In genomic region chr13:95740071-95740767, GRCh38 we compare ENCODE assay signal across 6 cellular contexts.
DNase-seq lines count a peak whose midpoint lies in the region; ATAC-seq and TF ChIP-seq lines count a peak whose summit lies in the region.
"Not testable (repeated sequence)": the region's sequence is repeated elsewhere in the genome, so short reads cannot be mapped to it uniquely, and the experiment has no call there.

No MANE protein-coding gene starts in this region.

- not testable (repeated sequence) for H3K9me3 ChIP-seq in HEK293 (ENCODE audit: control insufficient read depth, insufficient read depth, low read depth, low read length); endodermal cell (ENCODE audit: control insufficient read depth, low read length)
- H3K9me3 ChIP-seq in NT2/D1 (ENCODE audit: insufficient read depth, low read length) = peaks cover 13% of the 10 kb centered on the region; the same call in 1 of the 2 replicates

- H3K4me2 ChIP-seq in GM23338 = 0 out of 2 replicates have a peak overlapping the region, but pooled peaks have one; percentile 55

- H3K27me3 ChIP-seq in GM23338 (ENCODE audit: insufficient read depth); NT2/D1 (ENCODE audit: insufficient read depth, insufficient read length); endodermal cell (ENCODE audit: control insufficient read depth, insufficient read depth, low read length, poor library complexity, severe bottlenecking): not testable (repeated sequence)

- H3K4me1 ChIP-seq in GM23338 (ENCODE audit: insufficient read depth); HEK293 (ENCODE audit: control insufficient read depth, insufficient read depth, low read length); NT2/D1 (ENCODE audit: insufficient read depth, insufficient read length); endodermal cell (ENCODE audit: control insufficient read depth, insufficient read depth, low read length): not testable (repeated sequence)

- H3K4me3 ChIP-seq in GM23338 = peak overlapping the region; percentile 35; the same call in 1 of the 2 replicates
- not testable (repeated sequence) for H3K4me3 ChIP-seq in HEK293 (ENCODE audit: low read depth, low read length)
- H3K4me3 ChIP-seq in NT2/D1 (ENCODE audit: insufficient read length, low read depth) = peak overlapping the region; percentile 21
- peak overlapping the region; percentile 61 for H3K4me3 ChIP-seq in endodermal cell (ENCODE audit: low read length)

- not testable (repeated sequence) for ATAC-seq in GM23338

- POLR2A ChIA-PET in HEK293 (lab: Yijun Ruan, JAX) = not testable (repeated sequence)

- H3K9me3 Mint-ChIP-seq in GM23338 (peaks cover 12% of the 10 kb centered on the region; the same call in 2 of the 3 replicates), endodermal cell (peaks cover 18% of the 10 kb centered on the region), nephron progenitor cell (peaks cover 39% of the 10 kb centered on the region), progenitor cell of endocrine pancreas (ENCODE audit: low read depth) (peaks cover 14% of the 10 kb centered on the region)

- CTCF ChIA-PET in HEK293 (lab: Yijun Ruan, JAX) = interaction anchor here (0.8 kb wide), 1 partner anchor 35 kb away, joined by 3 read pairs; no protein-coding TSS in a partner anchor

- WGBS in endodermal cell (ENCODE audit: insufficient coverage in 1 of 2, insufficient read length in 1 of 2), 2 experiments = 8% methylated on average over 2 of the region's 32 CpGs; no CpG with 5 or more reads in 1 of the 2 experiments

- H3K27me3 Mint-ChIP-seq in GM23338 (ENCODE audit: insufficient read depth, low read depth, poor library complexity); endodermal cell (ENCODE audit: insufficient read depth); nephron progenitor cell (ENCODE audit: low read depth, poor library complexity); progenitor cell of endocrine pancreas: not testable (repeated sequence)

- not testable (repeated sequence) for H3K9me2 ChIP-seq in GM23338 (ENCODE audit: insufficient read depth)

- peaks cover 13% of the 10 kb centered on the region for H3K4me1 Mint-ChIP-seq in GM23338
- H3K4me1 Mint-ChIP-seq in endodermal cell; nephron progenitor cell; progenitor cell of endocrine pancreas (ENCODE audit: low read depth): not testable (repeated sequence)

- TF ChIP-seq CTCF in GM23338 (conservative IDR thresholded peaks at IDR 0.05; ENCODE audit: low read depth in 2 of 2); HEK293 (tag by site-specific recombination; IDR thresholded peaks at IDR 0.05); endodermal cell (conservative IDR thresholded peaks at IDR 0.05); nephron progenitor cell (IDR thresholded peaks at IDR 0.05); progenitor cell of endocrine pancreas (IDR thresholded peaks at IDR 0.05; ENCODE audit: unreplicated experiment): not testable (repeated sequence)

- not testable (repeated sequence) for H3F3A ChIP-seq in GM23338 (replicated peaks; ENCODE audit: low read depth)

- peaks cover 42% of the 10 kb centered on the region for H3K79me2 ChIP-seq in GM23338 (replicated peaks; ENCODE audit: insufficient read depth)

- H3K4me3 Mint-ChIP-seq in GM23338 (peak overlapping the region; percentile 39), endodermal cell (peak overlapping the region; percentile 57), nephron progenitor cell (peak overlapping the region; percentile 44), progenitor cell of endocrine pancreas (ENCODE audit: low read depth) (peak overlapping the region; percentile 71)

- not testable (repeated sequence) for H3K27ac Mint-ChIP-seq in GM23338, nephron progenitor cell
- H3K27ac Mint-ChIP-seq in endodermal cell (peak overlapping the region; percentile 17), progenitor cell of endocrine pancreas (peak overlapping the region; percentile 44)

- H4K20me1 ChIP-seq in GM23338 (replicated peaks; ENCODE audit: insufficient read depth) = not testable (repeated sequence)

- H2AFZ ChIP-seq in GM23338 = not testable (repeated sequence)

- H3K9ac ChIP-seq in NT2/D1 (ENCODE audit: insufficient read length, low read depth); endodermal cell (ENCODE audit: extremely low read depth, low read length, poor library complexity, severe bottlenecking): not testable (repeated sequence)

- not testable (repeated sequence) for DNase-seq in GM23338 (ENCODE audit: low spot score); NT2/D1 (ENCODE audit: low read depth, low spot score); endodermal cell; nephron progenitor cell; progenitor cell of endocrine pancreas (ENCODE audit: low spot score, unreplicated experiment)

- H3K36me3 Mint-ChIP-seq in GM23338 (ENCODE audit: low read depth) = peaks cover 18% of the 10 kb centered on the region
- not testable (repeated sequence) for H3K36me3 Mint-ChIP-seq in endodermal cell (ENCODE audit: low read depth); progenitor cell of endocrine pancreas (ENCODE audit: insufficient read depth)
- peaks cover 20% of the 10 kb centered on the region for H3K36me3 Mint-ChIP-seq in nephron progenitor cell (ENCODE audit: low read depth)

- H3K36me3 ChIP-seq in GM23338 (ENCODE audit: insufficient read depth); HEK293 (ENCODE audit: control insufficient read depth in 2 of 2, insufficient read depth in 1 of 2, low read length in 2 of 2); NT2/D1 (ENCODE audit: insufficient read depth, insufficient read length, low read length); endodermal cell (ENCODE audit: control insufficient read depth, insufficient read depth, low read length): not testable (repeated sequence)

- not testable (repeated sequence) for H3K27ac ChIP-seq in GM23338 (ENCODE audit: low read depth); HEK293 (ENCODE audit: extremely low read depth, low read depth, low read length); endodermal cell (ENCODE audit: low read depth, low read length)

TF ChIP-seq in HEK293, 187 proteins besides CTCF, POLR2A, EP300 and RAD21 (continues in another document):
- 0 out of 2 replicates have a peak, but pooled peaks have one; percentile 13 for TF ChIP-seq SP2 (tag by site-specific recombination; IDR thresholded peaks at IDR 0.05)
- TF ChIP-seq SP7 (tag by site-specific recombination; IDR thresholded peaks at IDR 0.05) = 0 out of 2 replicates have a peak, but pooled peaks have one; percentile 21
- TF ChIP-seq ZFHX2 (tag by site-specific recombination; conservative IDR thresholded peaks at IDR 0.05) = peak; percentile 27; the same call in 1 of the 2 replicates
- 0 out of 2 replicates have a peak, but pooled peaks have one; percentile 27 for TF ChIP-seq ZEB2 (tag by site-specific recombination; IDR thresholded peaks at IDR 0.05)
- 0 out of 2 replicates have a peak, but pooled peaks have one; percentile 26 for TF ChIP-seq ZNF600 (tag by site-specific recombination; IDR thresholded peaks at IDR 0.05)
- peak; percentile 58 for TF ChIP-seq ZBTB11 (tag by site-specific recombination; conservative IDR thresholded peaks at IDR 0.05; ENCODE audit: low read depth)
- TF ChIP-seq IKZF3 (tag by site-specific recombination; IDR thresholded peaks at IDR 0.05) = peak; percentile 57; the same call in 1 of the 2 replicates
- TF ChIP-seq EGR2 (tag by site-specific recombination; IDR thresholded peaks at IDR 0.05; ENCODE audit: low read depth) = peak; percentile 34; the same call in 1 of the 2 replicates
- peak; percentile 71 for TF ChIP-seq GLIS2 (tag by site-specific recombination; IDR thresholded peaks at IDR 0.05)
- TF ChIP-seq GLIS1 (tag by site-specific recombination; IDR thresholded peaks at IDR 0.05) = peak; percentile 51
